ENCODE assay signal across 1 cellular context in genomic region chr10:71638577-71639411, GRCh38.
TF ChIP-seq lines count a peak whose summit lies in the region.

No MANE protein-coding gene starts in this region.

TF ChIP-seq in GM12878, 131 proteins besides CTCF, POLR2A, EP300 and RAD21 (continued from another document):
- TF ChIP-seq, protein P1, sequence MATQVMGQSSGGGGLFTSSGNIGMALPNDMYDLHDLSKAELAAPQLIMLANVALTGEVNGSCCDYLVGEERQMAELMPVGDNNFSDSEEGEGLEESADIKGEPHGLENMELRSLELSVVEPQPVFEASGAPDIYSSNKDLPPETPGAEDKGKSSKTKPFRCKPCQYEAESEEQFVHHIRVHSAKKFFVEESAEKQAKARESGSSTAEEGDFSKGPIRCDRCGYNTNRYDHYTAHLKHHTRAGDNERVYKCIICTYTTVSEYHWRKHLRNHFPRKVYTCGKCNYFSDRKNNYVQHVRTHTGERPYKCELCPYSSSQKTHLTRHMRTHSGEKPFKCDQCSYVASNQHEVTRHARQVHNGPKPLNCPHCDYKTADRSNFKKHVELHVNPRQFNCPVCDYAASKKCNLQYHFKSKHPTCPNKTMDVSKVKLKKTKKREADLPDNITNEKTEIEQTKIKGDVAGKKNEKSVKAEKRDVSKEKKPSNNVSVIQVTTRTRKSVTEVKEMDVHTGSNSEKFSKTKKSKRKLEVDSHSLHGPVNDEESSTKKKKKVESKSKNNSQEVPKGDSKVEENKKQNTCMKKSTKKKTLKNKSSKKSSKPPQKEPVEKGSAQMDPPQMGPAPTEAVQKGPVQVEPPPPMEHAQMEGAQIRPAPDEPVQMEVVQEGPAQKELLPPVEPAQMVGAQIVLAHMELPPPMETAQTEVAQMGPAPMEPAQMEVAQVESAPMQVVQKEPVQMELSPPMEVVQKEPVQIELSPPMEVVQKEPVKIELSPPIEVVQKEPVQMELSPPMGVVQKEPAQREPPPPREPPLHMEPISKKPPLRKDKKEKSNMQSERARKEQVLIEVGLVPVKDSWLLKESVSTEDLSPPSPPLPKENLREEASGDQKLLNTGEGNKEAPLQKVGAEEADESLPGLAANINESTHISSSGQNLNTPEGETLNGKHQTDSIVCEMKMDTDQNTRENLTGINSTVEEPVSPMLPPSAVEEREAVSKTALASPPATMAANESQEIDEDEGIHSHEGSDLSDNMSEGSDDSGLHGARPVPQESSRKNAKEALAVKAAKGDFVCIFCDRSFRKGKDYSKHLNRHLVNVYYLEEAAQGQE (IDR thresholded peaks at IDR 0.05; ENCODE audit: low read depth, low read length), result no peak
